In genomic region chr5:173246135-173246495, GRCh38 we compare ENCODE assay signal across 19 cellular contexts. TPM values are rescaled to one million over a fixed set of nuclear protein-coding genes. Genes with fewer than 3 reads are reported as not detected.
"Had no signal": no experiment of that assay in that cellular context is flagged by ENCODE, and none has a peak within 500 bp of the region (broad histone marks: within the 10 kb centered on the region; RNA-seq: fewer than 3 reads in every experiment).

No MANE protein-coding gene starts in this region.

- H3K27ac ChIP-seq: epithelial cell of prostate, gastrocnemius medialis, lower lobe of right lung, psoas muscle, testis had no signal

- H3K9me3 Mint-ChIP-seq: activated CD4-positive, alpha-beta T cell treated with anti-CD3 and anti-CD28 coated beads, Interleukin-2, amount 10 ng/mL, durations not matched to agents 7 days and 5 days; activated naive CD4-positive, alpha-beta T cell treated with anti-CD3 and anti-CD28 coated beads, Interleukin-2, amount 50 U/mL, for 24 hours; activated T-helper 2 cell treated with anti-CD3 and anti-CD28 coated beads, Interferon-gamma antibody, Interleukin-2, Interleukin-4, amounts not matched to agents 10 μg/mL and 5 μg/mL and 100 μg/mL, durations not matched to agents 14 hours and 24 hours and 36 hours; central memory CD8-positive, alpha-beta T cell; stimulated activated naive CD8-positive, alpha-beta T cell treated with anti-CD3 and anti-CD28 coated beads, Interleukin-15, amount 100 ng/mL, for 72 hours had no signal

- DNase-seq: activated CD4-positive, alpha-beta T cell treated with anti-CD3 and anti-CD28 coated beads, Interleukin-2, amount 10 ng/mL, durations not matched to agents 7 days and 5 days; activated CD8-positive, alpha-beta memory T cell treated with anti-CD3 and anti-CD28 coated beads for 24 hours; cortex of kidney; effector memory CD4-positive, alpha-beta T cell; gastrocnemius medialis; kidney glomerular epithelial cell; lower lobe of right lung; mucosa of descending colon; naive thymus-derived CD8-positive, alpha-beta T cell; occipital lobe; psoas muscle; stimulated activated CD4-positive, alpha-beta T cell treated with anti-CD3 and anti-CD28 coated beads, Interleukin-4, amount 100 ng/mL, for 24 hours; stimulated activated naive CD8-positive, alpha-beta T cell treated with anti-CD3 and anti-CD28 coated beads, Interleukin-15, amount 100 ng/mL, for 72 hours; T-helper 9 cell; testis had no signal

- H3K4me3 Mint-ChIP-seq: activated CD4-positive, alpha-beta T cell treated with anti-CD3 and anti-CD28 coated beads, Interleukin-2, amount 10 ng/mL, durations not matched to agents 7 days and 5 days; activated naive CD4-positive, alpha-beta T cell treated with anti-CD3 and anti-CD28 coated beads, Interleukin-2, amount 50 U/mL, for 24 hours; central memory CD8-positive, alpha-beta T cell; naive thymus-derived CD8-positive, alpha-beta T cell; stimulated activated naive CD8-positive, alpha-beta T cell treated with anti-CD3 and anti-CD28 coated beads, Interleukin-15, amount 100 ng/mL, for 72 hours had no signal

- H3K4me3 ChIP-seq: gastrocnemius medialis, lower lobe of right lung, mucosa of descending colon, psoas muscle had no signal

- H3K36me3 ChIP-seq: gastrocnemius medialis, lower lobe of right lung had no signal

- H3K27ac Mint-ChIP-seq: activated naive CD4-positive, alpha-beta T cell treated with anti-CD3 and anti-CD28 coated beads, Interleukin-2, amount 50 U/mL, for 24 hours; activated T-helper 2 cell treated with anti-CD3 and anti-CD28 coated beads, Interferon-gamma antibody, Interleukin-2, Interleukin-4, amounts not matched to agents 10 μg/mL and 5 μg/mL and 100 μg/mL, durations not matched to agents 14 hours and 24 hours and 36 hours; naive thymus-derived CD8-positive, alpha-beta T cell; stimulated activated naive CD8-positive, alpha-beta T cell treated with anti-CD3 and anti-CD28 coated beads, Interleukin-15, amount 100 ng/mL, for 72 hours had no signal

- ATAC-seq: gastrocnemius medialis; lower lobe of right lung; mucosa of descending colon; naive thymus-derived CD8-positive, alpha-beta T cell; psoas muscle; stimulated activated naive CD8-positive, alpha-beta T cell treated with anti-CD3 and anti-CD28 coated beads, Interleukin-15, amount 100 ng/mL, for 72 hours had no signal

- H3K36me3 Mint-ChIP-seq: activated naive CD4-positive, alpha-beta T cell treated with anti-CD3 and anti-CD28 coated beads, Interleukin-2, amount 50 U/mL, for 24 hours; naive thymus-derived CD8-positive, alpha-beta T cell had no signal

- H3K9me3 ChIP-seq: gastrocnemius medialis, lower lobe of right lung, mucosa of descending colon, psoas muscle, testis had no signal

RNA-seq across cellular contexts. Expression of gene NKX2-5, which starts 11.1 kb away (rescaled TPM):
- polyA plus RNA-seq: psoas muscle had no signal
